In the genomic region with DNA sequence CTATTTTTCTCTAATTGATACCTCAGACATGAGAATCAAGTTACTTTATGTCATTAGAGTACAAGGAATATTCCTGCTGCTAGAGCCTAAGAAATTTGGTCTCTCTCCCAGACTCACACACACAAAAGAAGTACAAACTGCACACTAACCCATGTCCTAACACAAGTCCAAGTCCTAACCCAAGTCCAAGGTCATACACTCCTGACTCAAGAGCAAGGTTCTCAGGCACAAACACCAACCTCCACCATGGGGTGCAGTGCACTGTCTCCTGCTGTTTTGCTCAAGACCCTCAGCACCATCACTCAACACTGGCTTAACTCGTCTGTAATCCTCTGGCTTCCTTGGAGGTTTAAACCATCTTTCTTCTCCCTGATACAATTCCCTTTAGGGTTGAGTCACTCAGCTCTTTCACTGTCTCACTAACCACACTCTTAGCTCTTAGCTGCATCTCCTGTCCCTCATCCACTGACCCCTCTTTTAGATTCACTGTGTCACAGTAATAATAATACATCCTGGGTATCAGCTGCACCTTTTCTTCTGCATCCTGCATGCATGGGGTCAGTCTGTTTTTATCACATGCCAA, we compare ENCODE assay signal across 10 cellular contexts.
"Had no signal": no experiment of that assay in that cellular context is flagged by ENCODE, and none has a peak within 500 bp of the region (broad histone marks: within the 10 kb centered on the region; RNA-seq: fewer than 3 reads in every experiment).

No MANE protein-coding gene starts in this region.

- DNase-seq: activated naive CD4-positive, alpha-beta T cell treated with anti-CD3 and anti-CD28 coated beads, Interleukin-2, amount 50 U/mL, for 16 hours; amniotic stem cell; brain microvascular endothelial cell; hippocampal formation; midbrain; naive B cell; uterus had no signal

- H3K36me3 Mint-ChIP-seq: naive B cell had no signal

- H3K27me3 Mint-ChIP-seq: naive B cell had no signal

- H3K4me3 ChIP-seq: right atrium auricular region, smooth muscle cell, uterus had no signal

- H3K4me3 Mint-ChIP-seq: naive B cell; T-helper 2 cell treated with Interferon-gamma antibody and Interleukin-4, amounts not matched to agents 5 μg/mL and 100 μg/mL, for 36 hours had no signal

- H3K4me1 Mint-ChIP-seq: naive B cell had no signal
